Comparison of ENCODE assay signal across 18 cellular contexts in the genomic region with DNA sequence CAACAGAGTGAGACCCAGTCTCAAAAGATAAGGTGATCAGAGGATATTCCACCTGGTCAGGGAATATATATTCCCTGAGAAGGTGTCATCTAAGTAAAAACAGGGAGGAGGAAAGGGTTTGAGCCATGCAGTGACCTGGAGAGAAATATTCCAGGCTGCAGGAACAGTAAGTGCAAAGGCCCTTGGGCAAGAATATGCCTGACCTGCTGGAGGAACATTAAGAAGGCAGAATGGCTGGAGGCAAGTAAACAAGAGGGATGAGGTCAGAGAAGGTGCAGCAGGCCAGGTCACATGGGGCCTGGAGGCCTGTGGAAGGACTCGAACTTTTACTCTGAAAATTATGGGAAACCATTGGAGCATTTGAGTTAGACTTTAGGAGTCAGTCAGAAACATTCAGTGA. TPM values are rescaled to one million over a fixed set of nuclear protein-coding genes. Genes with fewer than 3 reads are reported as not detected.
DNase-seq lines count a peak whose midpoint lies in the region; ATAC-seq and TF ChIP-seq lines count a peak whose summit lies in the region.
"Had no signal": no experiment of that assay in that cellular context is flagged by ENCODE, and none has a peak within 500 bp of the region (broad histone marks: within the 10 kb centered on the region; RNA-seq: fewer than 3 reads in every experiment).

No MANE protein-coding gene starts in this region.

- peaks cover 51 to 92% (median 73%) of the 10 kb centered on the region in 4 donors for H3K4me1 Mint-ChIP-seq in CD4-positive, alpha-beta memory T cell
- peaks cover 77% of the 10 kb centered on the region for H3K4me1 Mint-ChIP-seq in activated naive CD8-positive, alpha-beta T cell (ENCODE audit: low read depth)
- H3K4me1 Mint-ChIP-seq in natural killer cell: peaks cover 65 to 78% of the 10 kb centered on the region in 2 donors

- no peaks in the 10 kb centered on the region for H3K9me3 ChIP-seq in CD4-positive, alpha-beta memory T cell (ENCODE audit: control insufficient read depth in 1 of 2, low read length in 2 of 2)
- no peaks in the 10 kb centered on the region for H3K9me3 ChIP-seq in HEK293 (ENCODE audit: control insufficient read depth, insufficient read depth, low read depth, low read length)
- H3K9me3 ChIP-seq: BLaER1, ovary, stomach had no signal

- H3K4me1 ChIP-seq in CD4-positive, alpha-beta memory T cell (ENCODE audit: insufficient read depth, low read length): peaks cover 91% of the 10 kb centered on the region
- H3K4me1 ChIP-seq in HEK293 (ENCODE audit: control insufficient read depth, insufficient read depth, low read length): no peaks in the 10 kb centered on the region

- H3K27me3 ChIP-seq in CD4-positive, alpha-beta memory T cell (ENCODE audit: insufficient read depth, low read length): no peaks in the 10 kb centered on the region
- H3K27me3 ChIP-seq: BLaER1, ovary, stomach had no signal

- no peak for ATAC-seq in natural killer cell
- ATAC-seq in HG03354 (IDR thresholded peaks at IDR 0.05; ENCODE audit: poor library complexity, severe bottlenecking, unreplicated experiment): no peak
- ATAC-seq: GM12878, HCT116 had no signal

- peaks cover 48 to 59% of the 10 kb centered on the region in 2 donors for H3K36me3 Mint-ChIP-seq in CD4-positive, alpha-beta memory T cell
- H3K36me3 Mint-ChIP-seq in activated naive CD8-positive, alpha-beta T cell: peaks cover 7% of the 10 kb centered on the region
- peaks cover 8% of the 10 kb centered on the region for H3K36me3 Mint-ChIP-seq in natural killer cell
- H3K36me3 Mint-ChIP-seq: mesothelial cell of epicardium had no signal

- peak overlapping the region; percentile 88 to 99 (median 98) for H3K27ac Mint-ChIP-seq in CD4-positive, alpha-beta memory T cell
- peak overlapping the region; percentile 95 for H3K27ac Mint-ChIP-seq in activated naive CD8-positive, alpha-beta T cell
- H3K27ac Mint-ChIP-seq in natural killer cell: peak overlapping the region; percentile 97 to 98
- H3K27ac Mint-ChIP-seq: mesothelial cell of epicardium had no signal

- no peaks in the 10 kb centered on the region for H3K9me3 Mint-ChIP-seq in CD4-positive, alpha-beta memory T cell
- H3K9me3 Mint-ChIP-seq in activated naive CD8-positive, alpha-beta T cell (ENCODE audit: low read depth): no peaks in the 10 kb centered on the region
- no peaks in the 10 kb centered on the region for H3K9me3 Mint-ChIP-seq in natural killer cell
- H3K9me3 Mint-ChIP-seq: mesothelial cell of epicardium had no signal

- H3K4me3 ChIP-seq in CD4-positive, alpha-beta memory T cell (ENCODE audit: low read length in 2 of 2): peak overlapping the region; percentile 20 to 31
- no peak overlapping the region for H3K4me3 ChIP-seq in HEK293 (ENCODE audit: low read depth, low read length)
- H3K4me3 ChIP-seq: BLaER1, ovary, stomach had no signal

- POLR2A ChIA-PET in CD4-positive, alpha-beta memory T cell (lab: Charles Lee; ENCODE audit: partially characterized antibody): interaction anchor here (0.6 to 18.2 kb wide), 3 partner anchors 10 to 164 kb away, joined by 3 to 805 read pairs (median 3); a partner anchor contains a TSS
- POLR2A ChIA-PET in HEK293 (lab: Yijun Ruan, JAX): interaction anchor here (1.8 to 2.3 kb wide), 2 partner anchors 14 to 45 kb away, joined by 6 to 18 read pairs; a partner anchor contains a TSS

- intact Hi-C loops in CD4-positive, alpha-beta memory T cell (cut with micrococcal nuclease): no loop called here
- intact Hi-C loops in natural killer cell (cut with micrococcal nuclease): no loop called here

- H3K4me3 Mint-ChIP-seq in CD4-positive, alpha-beta memory T cell: peak overlapping the region; percentile 89 to 96 (median 92)
- peak overlapping the region; percentile 89 for H3K4me3 Mint-ChIP-seq in activated naive CD8-positive, alpha-beta T cell
- H3K4me3 Mint-ChIP-seq in natural killer cell: peak overlapping the region; percentile 89
- H3K4me3 Mint-ChIP-seq: mesothelial cell of epicardium had no signal

- TF ChIP-seq CTCF in HEK293 (tag by site-specific recombination; IDR thresholded peaks at IDR 0.05) (no peak), natural killer cell (IDR thresholded peaks at IDR 0.05) (no peak)

- no peak for DNase-seq in CD4-positive, alpha-beta memory T cell
- DNase-seq in natural killer cell (no peak), NCI-H1105 (lab: John Stamatoyannopoulos, UW) (no peak), NCI-H1417 treated with DMSO at 0.1 percent for 48 hours (lab: John Stamatoyannopoulos, UW) (no peak)
- DNase-seq: EL, glutamatergic neuron, kidney, NCI-H146, NCI-H446 treated with DMSO at 0.1 percent for 48 hours, ovary, stomach had no signal

- peak overlapping the region; percentile 88 for H3K27ac ChIP-seq in CD4-positive, alpha-beta memory T cell (ENCODE audit: low read depth, low read length)
- no peak overlapping the region for H3K27ac ChIP-seq in HEK293 (ENCODE audit: extremely low read depth, low read depth, low read length)
- H3K27ac ChIP-seq: ovary had no signal

- CTCF ChIA-PET in CD4-positive, alpha-beta memory T cell (lab: Charles Lee; ENCODE audit: partially characterized antibody): interaction anchor here (1.4 to 5.0 kb wide), 5 partner anchors 8 to 89 kb away, joined by 3 to 52 read pairs (median 8); a partner anchor contains a TSS
- CTCF ChIA-PET in HEK293 (lab: Yijun Ruan, JAX): interaction anchor here (0.6 to 4.3 kb wide), 7 partner anchors 10 to 115 kb away, joined by 3 to 32 read pairs (median 6); no protein-coding TSS in a partner anchor

- H3K36me3 ChIP-seq in CD4-positive, alpha-beta memory T cell (ENCODE audit: insufficient read depth, low read length): peaks cover 16% of the 10 kb centered on the region
- H3K36me3 ChIP-seq in HEK293 (ENCODE audit: control insufficient read depth in 2 of 2, insufficient read depth in 1 of 2, low read length in 2 of 2): no peaks in the 10 kb centered on the region
- H3K36me3 ChIP-seq: ovary, stomach had no signal

- no peaks in the 10 kb centered on the region for H3K27me3 Mint-ChIP-seq in CD4-positive, alpha-beta memory T cell
- H3K27me3 Mint-ChIP-seq in activated naive CD8-positive, alpha-beta T cell: no peaks in the 10 kb centered on the region
- no peaks in the 10 kb centered on the region for H3K27me3 Mint-ChIP-seq in natural killer cell (ENCODE audit: low read depth in 2 of 2)

TF ChIP-seq in HEK293, 187 proteins besides CTCF, POLR2A, EP300 and RAD21:
- TF ChIP-seq ZNF416 (tag by site-specific recombination; IDR thresholded peaks at IDR 0.05) (no peak), ZNF623 (tag by site-specific recombination; IDR thresholded peaks at IDR 0.05) (peak; percentile 82), KLF1 (tag by site-specific recombination; IDR thresholded peaks at IDR 0.05) (no peak), ZBTB7A (tag by site-specific recombination; IDR thresholded peaks at IDR 0.05; ENCODE audit: low read depth) (no peak)

RNA-seq across cellular contexts. Expression of a gene that starts 6.7 kb away (rescaled TPM):
- 100 to 1,000 TPM; 231 to 236 TPM for total RNA-seq in CD4-positive, alpha-beta memory T cell
- 100 to 1,000 TPM in 1 of 2 donors, 10 to 100 TPM in 1; 77.3 to 171 TPM for polyA plus RNA-seq in CD4-positive, alpha-beta memory T cell
- 100 to 1,000 TPM; 232 to 297 (median 241) TPM for total RNA-seq in natural killer cell

RNA-seq across cellular contexts. Expression of a gene that starts 38.1 kb away (rescaled TPM):
- 10 to 100 TPM; 37.2 to 38.7 TPM for total RNA-seq in CD4-positive, alpha-beta memory T cell
- polyA plus RNA-seq in CD4-positive, alpha-beta memory T cell: 10 to 100 TPM in 1 of 2 donors, 1 to 10 TPM in 1; 2.6 to 10.7 TPM
- total RNA-seq in natural killer cell: 10 to 100 TPM; 14.4 to 20.4 (median 18.8) TPM

RNA-seq across cellular contexts. Expression of a gene that starts 44.8 kb away (rescaled TPM):
- 100 to 1,000 TPM in 1 of 2 experiments, 10 to 100 TPM in 1; 97.5 to 106 TPM for total RNA-seq in CD4-positive, alpha-beta memory T cell
- polyA plus RNA-seq in CD4-positive, alpha-beta memory T cell: 10 to 100 TPM; 26.3 to 31.5 TPM
- total RNA-seq in natural killer cell: 10 to 100 TPM; 62.7 to 81.6 (median 64.6) TPM
